In the genomic region with DNA sequence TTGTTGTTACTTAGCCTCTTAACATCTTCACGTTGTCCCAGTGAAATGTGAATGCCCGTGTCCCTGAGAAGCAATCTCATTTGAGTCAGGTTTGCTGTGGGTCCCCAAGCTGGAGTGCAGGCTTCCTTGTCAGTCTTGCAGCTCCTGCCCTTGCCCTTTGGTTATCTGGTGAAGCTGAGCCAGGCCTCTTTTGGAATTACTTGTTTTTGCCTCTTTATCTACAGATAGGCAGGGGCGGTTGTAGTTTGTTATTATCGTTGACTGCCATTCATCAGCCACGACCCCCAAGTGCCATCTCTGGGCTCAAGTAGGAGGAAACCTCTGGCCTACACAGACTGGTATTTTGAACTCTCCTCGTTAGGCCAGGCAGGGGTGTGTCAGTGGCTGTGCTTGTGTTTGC, we compare ENCODE assay signal across 1 cellular context.
TF ChIP-seq lines count a peak whose summit lies in the region.

No MANE protein-coding gene starts in this region.

TF ChIP-seq in SK-N-SH, 30 proteins besides CTCF, POLR2A, EP300 and RAD21:
- no peak for TF ChIP-seq NFIC (IDR thresholded peaks at IDR 0.05; ENCODE audit: borderline replicate concordance)
- no peak for TF ChIP-seq MXI1 (IDR thresholded peaks at IDR 0.05; ENCODE audit: low read depth, low read length)
- TF ChIP-seq ELF1 (IDR thresholded peaks at IDR 0.05) = no peak
- TF ChIP-seq, protein P1, sequence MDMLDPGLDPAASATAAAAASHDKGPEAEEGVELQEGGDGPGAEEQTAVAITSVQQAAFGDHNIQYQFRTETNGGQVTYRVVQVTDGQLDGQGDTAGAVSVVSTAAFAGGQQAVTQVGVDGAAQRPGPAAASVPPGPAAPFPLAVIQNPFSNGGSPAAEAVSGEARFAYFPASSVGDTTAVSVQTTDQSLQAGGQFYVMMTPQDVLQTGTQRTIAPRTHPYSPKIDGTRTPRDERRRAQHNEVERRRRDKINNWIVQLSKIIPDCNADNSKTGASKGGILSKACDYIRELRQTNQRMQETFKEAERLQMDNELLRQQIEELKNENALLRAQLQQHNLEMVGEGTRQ (IDR thresholded peaks at IDR 0.05; ENCODE audit: borderline replicate concordance, low read depth, low read length) = no peak
- no peak for TF ChIP-seq EZH2phosphoT487 (IDR thresholded peaks at IDR 0.05; ENCODE audit: borderline replicate concordance, low read depth)
TF ChIP-seq in SK-N-SH: peak in this region for 0.
